24 cellular contexts compared by ENCODE assay signal in genomic region chr1:30986755-30987154, GRCh38.
DNase-seq lines count a peak whose midpoint lies in the region; ATAC-seq and TF ChIP-seq lines count a peak whose summit lies in the region.
"Had no signal": no experiment of that assay in that cellular context is flagged by ENCODE, and none has a peak within 500 bp of the region (broad histone marks: within the 10 kb centered on the region; RNA-seq: fewer than 3 reads in every experiment).

No MANE protein-coding gene starts in this region.

- peak; percentile 46 for DNase-seq in AG10803 (ENCODE audit: low read depth)
- DNase-seq in CD8-positive, alpha-beta T cell = no peak
- no peak for DNase-seq in WTC11 (ENCODE audit: low spot score)
- DNase-seq in CD14-positive monocyte (ENCODE audit: low spot score) = no peak
- no peak for DNase-seq in activated CD8-positive, alpha-beta T cell treated with anti-CD3 and anti-CD28 coated beads, Interleukin-2, amount 10 ng/mL, durations not matched to agents 7 days and 5 days
- no peak for DNase-seq in NCI-H446 (lab: John Stamatoyannopoulos, UW)
- DNase-seq: activated CD4-positive, alpha-beta T cell treated with anti-CD3 and anti-CD28 coated beads for 1 hour; activated naive CD4-positive, alpha-beta T cell treated with anti-CD3 and anti-CD28 coated beads, Interleukin-2, amount 50 U/mL, for 16 hours; anterior cingulate cortex; GF-D8; H7; KBM-7; MG63; NCI-H1417 treated with DMSO at 0.1 percent for 48 hours; NCI-H510A; nucleus accumbens; spleen; stimulated activated CD4-positive, alpha-beta T cell treated with anti-CD3 and anti-CD28 coated beads, Interleukin-2, amount 100 ng/mL, for 48 hours; stimulated activated naive B cell treated with anti-CD40 and anti-IgM and Interleukin-4, amounts not matched to agents 10 μg/mL and 1 μg/mL and 100 μg/mL, for 72 hours; T-helper 1 cell; testis had no signal

- H3K36me3 Mint-ChIP-seq in CD8-positive, alpha-beta T cell = peaks cover 75% of the 10 kb centered on the region
- H3K36me3 Mint-ChIP-seq in WTC11 (peaks cover 19% of the 10 kb centered on the region), nephron (ENCODE audit: low read depth) (peaks cover 54% of the 10 kb centered on the region), CD14-positive monocyte (peaks cover 35 to 51% of the 10 kb centered on the region in 2 donors)
- H3K36me3 Mint-ChIP-seq in activated CD8-positive, alpha-beta T cell treated with anti-CD3 and anti-CD28 coated beads, Interleukin-2, amount 10 ng/mL, durations not matched to agents 7 days and 5 days (ENCODE audit: low read depth) = peaks cover 54% of the 10 kb centered on the region

- CTCF ChIA-PET in CD8-positive, alpha-beta T cell (lab: Charles Lee) = no interaction called here
- CTCF ChIA-PET in WTC11 (lab: Charles Lee) = interaction anchor here (1.2 kb wide), 1 partner anchor 182 kb away, joined by 3 read pairs; no protein-coding TSS in a partner anchor
- CTCF ChIA-PET in activated CD8-positive, alpha-beta T cell treated with anti-CD3 and anti-CD28 coated beads, Interleukin-2, amount 10 ng/mL, durations not matched to agents 7 days and 5 days (lab: Charles Lee) = interaction anchor here (0.9 to 1.3 kb wide), 3 partner anchors 15 to 185 kb away, joined by 3 to 5 read pairs (median 3); no protein-coding TSS in a partner anchor

- no peaks in the 10 kb centered on the region for H3K9me3 ChIP-seq in CD8-positive, alpha-beta T cell (ENCODE audit: low read length)
- H3K9me3 ChIP-seq: MG63, spleen, testis had no signal

- peaks cover 81% of the 10 kb centered on the region for H3K4me1 Mint-ChIP-seq in CD8-positive, alpha-beta T cell (ENCODE audit: low read depth)
- H3K4me1 Mint-ChIP-seq in WTC11 = peaks cover 45% of the 10 kb centered on the region
- H3K4me1 Mint-ChIP-seq in nephron = peaks cover 90% of the 10 kb centered on the region
- peaks cover 68% of the 10 kb centered on the region for H3K4me1 Mint-ChIP-seq in CD14-positive monocyte
- H3K4me1 Mint-ChIP-seq in activated CD8-positive, alpha-beta T cell treated with anti-CD3 and anti-CD28 coated beads, Interleukin-2, amount 10 ng/mL, durations not matched to agents 7 days and 5 days (ENCODE audit: low read depth) = peaks cover 17% of the 10 kb centered on the region

- intact Hi-C loops in CD8-positive, alpha-beta T cell (cut with DNase I, micrococcal nuclease) = no loop called here
- intact Hi-C loops in CD14-positive monocyte (cut with micrococcal nuclease) = no loop called here

- no peaks in the 10 kb centered on the region for H3K27me3 Mint-ChIP-seq in CD8-positive, alpha-beta T cell (ENCODE audit: low read depth)
- H3K27me3 Mint-ChIP-seq in WTC11 (ENCODE audit: low read depth) (no peaks in the 10 kb centered on the region), nephron (ENCODE audit: low read depth) (no peaks in the 10 kb centered on the region), CD14-positive monocyte (ENCODE audit: low read depth in 3 of 3) (no peaks in the 10 kb centered on the region)
- H3K27me3 Mint-ChIP-seq in activated CD8-positive, alpha-beta T cell treated with anti-CD3 and anti-CD28 coated beads, Interleukin-2, amount 10 ng/mL, durations not matched to agents 7 days and 5 days (ENCODE audit: low read depth) = no peaks in the 10 kb centered on the region
- H3K27me3 Mint-ChIP-seq: dendritic cell treated with granulocyte-macrophage colony-stimulating factor and Interleukin-4, amounts not matched to agents 40 ng/mL and 50 ng/mL, for 4 days; stimulated activated naive B cell treated with anti-CD40 and anti-IgM and Interleukin-4, amounts not matched to agents 10 μg/mL and 1 μg/mL and 100 μg/mL, for 72 hours had no signal

- H3K36me3 ChIP-seq in CD8-positive, alpha-beta T cell (ENCODE audit: insufficient read depth, low read length) = peaks cover 19% of the 10 kb centered on the region

- no peak overlapping the region for H3K4me3 Mint-ChIP-seq in CD8-positive, alpha-beta T cell
- H3K4me3 Mint-ChIP-seq in WTC11 = no peak overlapping the region
- H3K4me3 Mint-ChIP-seq in nephron = no peak overlapping the region
- no peak overlapping the region for H3K4me3 Mint-ChIP-seq in CD14-positive monocyte
- no peak overlapping the region for H3K4me3 Mint-ChIP-seq in activated CD8-positive, alpha-beta T cell treated with anti-CD3 and anti-CD28 coated beads, Interleukin-2, amount 10 ng/mL, durations not matched to agents 7 days and 5 days
- H3K4me3 Mint-ChIP-seq: activated T-helper 1 cell treated with anti-CD3 and anti-CD28 coated beads, Interleukin-12 subunit alpha, Interleukin-12 subunit beta, Interleukin-2, Interleukin-4 antibody, amounts not matched to agents 30 ng/mL and 10 ng/mL and 1 ng/mL, durations not matched to agents 14 hours and 24 hours and 36 hours; dendritic cell treated with granulocyte-macrophage colony-stimulating factor and Interleukin-4, amounts not matched to agents 40 ng/mL and 50 ng/mL, for 4 days; stimulated activated naive B cell treated with anti-CD40 and anti-IgM and Interleukin-4, amounts not matched to agents 10 μg/mL and 1 μg/mL and 100 μg/mL, for 72 hours had no signal

- POLR2A ChIA-PET in CD8-positive, alpha-beta T cell (lab: Charles Lee) = no interaction called here
- POLR2A ChIA-PET in WTC11 (lab: Charles Lee) = interaction anchor here (0.5 kb wide), 1 partner anchor 11 kb away, joined by 3 read pairs; no protein-coding TSS in a partner anchor
- POLR2A ChIA-PET in activated CD8-positive, alpha-beta T cell treated with anti-CD3 and anti-CD28 coated beads, Interleukin-2, amount 10 ng/mL, durations not matched to agents 7 days and 5 days (lab: Charles Lee) = interaction anchor here (0.8 to 1.0 kb wide), 2 partner anchors 12 to 310 kb away, joined by 3 read pairs; partner anchors contain the start of genes SNRNP40 and ZCCHC17

- H3K9me3 Mint-ChIP-seq in CD8-positive, alpha-beta T cell = no peaks in the 10 kb centered on the region
- no peaks in the 10 kb centered on the region for H3K9me3 Mint-ChIP-seq in WTC11
- no peaks in the 10 kb centered on the region for H3K9me3 Mint-ChIP-seq in nephron
- no peaks in the 10 kb centered on the region for H3K9me3 Mint-ChIP-seq in CD14-positive monocyte
- no peaks in the 10 kb centered on the region for H3K9me3 Mint-ChIP-seq in activated CD8-positive, alpha-beta T cell treated with anti-CD3 and anti-CD28 coated beads, Interleukin-2, amount 10 ng/mL, durations not matched to agents 7 days and 5 days (ENCODE audit: insufficient read depth)

- H3K4me1 ChIP-seq in CD8-positive, alpha-beta T cell (ENCODE audit: insufficient read depth, low read length) = peaks cover 8% of the 10 kb centered on the region

- no peak overlapping the region for H3K4me3 ChIP-seq in AG10803 (ENCODE audit: low read length)
- H3K4me3 ChIP-seq in CD8-positive, alpha-beta T cell (ENCODE audit: low read depth, low read length) = no peak overlapping the region
- H3K4me3 ChIP-seq: MG63, spleen, testis had no signal

- H3K27me3 ChIP-seq in CD8-positive, alpha-beta T cell (ENCODE audit: insufficient read depth, low read length) = no peaks in the 10 kb centered on the region
- H3K27me3 ChIP-seq: MG63, spleen, testis had no signal

- no peak overlapping the region for H3K27ac ChIP-seq in CD8-positive, alpha-beta T cell (ENCODE audit: low read depth, low read length)

- ATAC-seq in CD8-positive, alpha-beta T cell = no peak
- no peak for ATAC-seq in WTC11
- no peak for ATAC-seq in activated CD8-positive, alpha-beta T cell treated with anti-CD3 and anti-CD28 coated beads, Interleukin-2, amount 10 ng/mL, durations not matched to agents 7 days and 5 days

- H3K27ac Mint-ChIP-seq in CD8-positive, alpha-beta T cell = peak overlapping the region; percentile 15
- H3K27ac Mint-ChIP-seq in WTC11 = peak overlapping the region; percentile 68; the same call in 1 of the 2 replicates
- peak overlapping the region; percentile 19 to 39 (median 34) for H3K27ac Mint-ChIP-seq in nephron
- peak overlapping the region in 1 of 7 donors; percentile 56 for H3K27ac Mint-ChIP-seq in CD14-positive monocyte
- no peak overlapping the region for H3K27ac Mint-ChIP-seq in activated CD8-positive, alpha-beta T cell treated with anti-CD3 and anti-CD28 coated beads, Interleukin-2, amount 10 ng/mL, durations not matched to agents 7 days and 5 days
- H3K27ac Mint-ChIP-seq: activated T-helper 1 cell treated with anti-CD3 and anti-CD28 coated beads, Interleukin-12 subunit alpha, Interleukin-12 subunit beta, Interleukin-2, Interleukin-4 antibody, amounts not matched to agents 30 ng/mL and 10 ng/mL and 1 ng/mL, durations not matched to agents 14 hours and 24 hours and 36 hours; dendritic cell treated with granulocyte-macrophage colony-stimulating factor and Interleukin-4, amounts not matched to agents 40 ng/mL and 50 ng/mL, for 4 days; stimulated activated naive B cell treated with anti-CD40 and anti-IgM and Interleukin-4, amounts not matched to agents 10 μg/mL and 1 μg/mL and 100 μg/mL, for 72 hours had no signal

- no peak for TF ChIP-seq CTCF in AG10803 (conservative IDR thresholded peaks at IDR 0.05; ENCODE audit: low read length)
- TF ChIP-seq CTCF in CD8-positive, alpha-beta T cell (IDR thresholded peaks at IDR 0.05) = no peak
- TF ChIP-seq CTCF in WTC11 (IDR thresholded peaks at IDR 0.05) = no peak
- TF ChIP-seq CTCF in nephron (IDR thresholded peaks at IDR 0.05; ENCODE audit: unreplicated experiment in 3 of 3) = no peak
- TF ChIP-seq CTCF in CD14-positive monocyte (IDR thresholded peaks at IDR 0.05) = no peak

TF ChIP-seq in WTC11, 78 proteins besides CTCF, POLR2A, EP300 and RAD21 (continues in another document):
- no peak for TF ChIP-seq ZNF396 (CRISPR knock-in tag; IDR thresholded peaks at IDR 0.05; ENCODE audit: borderline replicate concordance)
- TF ChIP-seq ETV6 (CRISPR knock-in tag; IDR thresholded peaks at IDR 0.05) = no peak
- no peak for TF ChIP-seq ATF3 (CRISPR knock-in tag; conservative IDR thresholded peaks at IDR 0.05)
